8 cellular contexts compared by ENCODE assay signal in the genomic region with DNA sequence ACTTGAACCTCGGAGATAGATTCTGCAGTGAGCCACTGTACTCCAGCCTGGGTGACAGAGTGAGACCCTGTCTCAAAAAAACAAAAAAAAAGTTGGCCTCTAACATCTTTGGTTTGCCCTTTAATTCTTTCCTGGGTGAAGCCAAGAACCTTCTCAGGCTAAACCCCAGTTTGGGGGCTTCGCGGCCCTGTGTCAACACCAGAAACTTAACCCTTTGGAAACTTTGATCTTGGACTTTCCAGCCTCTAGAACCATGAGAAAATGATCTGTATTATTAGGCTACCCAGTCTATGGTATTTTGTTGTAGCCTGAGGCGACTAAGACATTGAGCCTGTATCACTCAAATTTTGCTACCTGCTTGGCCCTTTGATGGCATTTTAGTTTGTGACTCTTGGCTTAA.
"Had no signal": no experiment of that assay in that cellular context is flagged by ENCODE, and none has a peak within 500 bp of the region (broad histone marks: within the 10 kb centered on the region; RNA-seq: fewer than 3 reads in every experiment).

No MANE protein-coding gene starts in this region.

- DNase-seq: GDM1, GF-D8 had no signal

- FAIRE-seq: G401.6, GM12878, GM12891, GM12892, GM18507, GM19239 had no signal

- H3K4me3 ChIP-seq: GM12878 had no signal

- ATAC-seq: GM12878 had no signal
